ENCODE assay signal across 8 cellular contexts in genomic region chr2:158458617-158458920, GRCh38. TPM values are rescaled to one million over a fixed set of nuclear protein-coding genes. Genes with fewer than 3 reads are reported as not detected.
DNase-seq lines count a peak whose midpoint lies in the region; ATAC-seq, FAIRE-seq and TF ChIP-seq lines count a peak whose summit lies in the region.

No MANE protein-coding gene starts in this region.

- peaks cover 23% of the 10 kb centered on the region for H3K4me1 Mint-ChIP-seq in activated CD4-positive, alpha-beta T cell treated with anti-CD3 and anti-CD28 coated beads, Interleukin-2, amount 10 ng/mL, durations not matched to agents 24 days and 14 days
- H3K4me1 Mint-ChIP-seq in activated T-helper 2 cell treated with anti-CD3 and anti-CD28 coated beads, Interferon-gamma antibody, Interleukin-2, Interleukin-4, amounts not matched to agents 10 μg/mL and 5 μg/mL and 100 μg/mL, durations not matched to agents 14 hours and 24 hours and 36 hours (ENCODE audit: low read depth): peaks cover 22% of the 10 kb centered on the region

- H3K36me3 Mint-ChIP-seq in activated CD4-positive, alpha-beta T cell treated with anti-CD3 and anti-CD28 coated beads, Interleukin-2, amount 10 ng/mL, durations not matched to agents 24 days and 14 days (ENCODE audit: low read depth): peaks cover 3% of the 10 kb centered on the region
- H3K36me3 Mint-ChIP-seq in activated T-helper 2 cell treated with anti-CD3 and anti-CD28 coated beads, Interferon-gamma antibody, Interleukin-2, Interleukin-4, amounts not matched to agents 10 μg/mL and 5 μg/mL and 100 μg/mL, durations not matched to agents 14 hours and 24 hours and 36 hours (ENCODE audit: low read depth): no peaks in the 10 kb centered on the region

- H3K4me3 ChIP-seq in kidney (ENCODE audit: low read length in 2 of 2) (peak overlapping the region; percentile 91 to 94), suprapubic skin (peak overlapping the region; percentile 99)

- H3K4me1 ChIP-seq in kidney (ENCODE audit: control insufficient read depth in 1 of 2, insufficient read depth in 1 of 2, low read depth in 1 of 2, low read length in 2 of 2): peaks cover 17 to 18% of the 10 kb centered on the region in 2 donors
- H3K4me1 ChIP-seq in suprapubic skin: peaks cover 46% of the 10 kb centered on the region

- peaks cover 25% of the 10 kb centered on the region for H3K27me3 Mint-ChIP-seq in activated CD4-positive, alpha-beta T cell treated with anti-CD3 and anti-CD28 coated beads, Interleukin-2, amount 10 ng/mL, durations not matched to agents 24 days and 14 days
- peaks cover 26% of the 10 kb centered on the region for H3K27me3 Mint-ChIP-seq in activated T-helper 2 cell treated with anti-CD3 and anti-CD28 coated beads, Interferon-gamma antibody, Interleukin-2, Interleukin-4, amounts not matched to agents 10 μg/mL and 5 μg/mL and 100 μg/mL, durations not matched to agents 14 hours and 24 hours and 36 hours (ENCODE audit: low read depth)

- no peak overlapping the region for H3K27ac Mint-ChIP-seq in activated CD4-positive, alpha-beta T cell treated with anti-CD3 and anti-CD28 coated beads, Interleukin-2, amount 10 ng/mL, durations not matched to agents 24 days and 14 days
- no peak overlapping the region for H3K27ac Mint-ChIP-seq in activated T-helper 2 cell treated with anti-CD3 and anti-CD28 coated beads, Interferon-gamma antibody, Interleukin-2, Interleukin-4, amounts not matched to agents 10 μg/mL and 5 μg/mL and 100 μg/mL, durations not matched to agents 14 hours and 24 hours and 36 hours

- peak overlapping the region; percentile 75 to 82 for H3K9ac ChIP-seq in kidney (ENCODE audit: low read length in 2 of 2)

- 25% methylated on average over 9 of the region's 9 CpGs for WGBS in suprapubic skin

- no peak for TF ChIP-seq EP300 in suprapubic skin (IDR thresholded peaks at IDR 0.05)

- no peaks in the 10 kb centered on the region for H3K36me3 ChIP-seq in kidney (ENCODE audit: control insufficient read depth in 1 of 2, insufficient read depth in 2 of 2, low read length in 2 of 2)
- no peaks in the 10 kb centered on the region for H3K36me3 ChIP-seq in suprapubic skin

- H3K4me3 Mint-ChIP-seq in activated CD4-positive, alpha-beta T cell treated with anti-CD3 and anti-CD28 coated beads, Interleukin-2, amount 10 ng/mL, durations not matched to agents 24 days and 14 days: peak overlapping the region; percentile 91
- H3K4me3 Mint-ChIP-seq in activated T-helper 2 cell treated with anti-CD3 and anti-CD28 coated beads, Interferon-gamma antibody, Interleukin-2, Interleukin-4, amounts not matched to agents 10 μg/mL and 5 μg/mL and 100 μg/mL, durations not matched to agents 14 hours and 24 hours and 36 hours (ENCODE audit: low read depth): peak overlapping the region; percentile 94

- no peak for ATAC-seq in GM19467 (IDR thresholded peaks at IDR 0.05; ENCODE audit: unreplicated experiment)

- no peaks in the 10 kb centered on the region for H3K27me3 ChIP-seq in suprapubic skin

- no peak for FAIRE-seq in kidney (lab: Jason Lieb, UNC)

- H3K27ac ChIP-seq in kidney (ENCODE audit: low read depth in 2 of 2, low read length in 2 of 2): peak overlapping the region; percentile 98 to 99
- H3K27ac ChIP-seq in suprapubic skin: peak overlapping the region; percentile 98

- TF ChIP-seq CTCF in kidney (IDR thresholded peaks at IDR 0.05; ENCODE audit: borderline replicate concordance, extremely low read depth, insufficient read depth) (no peak), suprapubic skin (IDR thresholded peaks at IDR 0.05) (no peak)

- intact Hi-C loops in activated CD4-positive, alpha-beta T cell treated with anti-CD3 and anti-CD28 coated beads, Interleukin-2, amount 10 ng/mL, durations not matched to agents 24 days and 14 days (cut with micrococcal nuclease): loop anchor here (5.0 to 10.0 kb wide), 5 partner anchors 281 to 1254 kb away; partner anchors contain the start of genes ACVR1 and MARCHF7
- intact Hi-C loops in activated T-helper 2 cell treated with anti-CD3 and anti-CD28 coated beads, Interferon-gamma antibody, Interleukin-2, Interleukin-4, amounts not matched to agents 10 μg/mL and 5 μg/mL and 100 μg/mL, durations not matched to agents 14 hours and 24 hours and 36 hours (cut with micrococcal nuclease): loop anchor here (5.0 to 10.0 kb wide), 8 partner anchors 296 to 1254 kb away; partner anchors contain the start of genes ACVR1C, MARCHF7 and WDSUB1
- intact Hi-C loops in kidney (cut with DNase I): no loop called here

- no peak for TF ChIP-seq POLR2A in suprapubic skin (IDR thresholded peaks at IDR 0.05)

- no peaks in the 10 kb centered on the region for H3K9me3 Mint-ChIP-seq in activated CD4-positive, alpha-beta T cell treated with anti-CD3 and anti-CD28 coated beads, Interleukin-2, amount 10 ng/mL, durations not matched to agents 24 days and 14 days
- H3K9me3 Mint-ChIP-seq in activated T-helper 2 cell treated with anti-CD3 and anti-CD28 coated beads, Interferon-gamma antibody, Interleukin-2, Interleukin-4, amounts not matched to agents 10 μg/mL and 5 μg/mL and 100 μg/mL, durations not matched to agents 14 hours and 24 hours and 36 hours: no peaks in the 10 kb centered on the region

- H3K9me3 ChIP-seq in kidney (ENCODE audit: control insufficient read depth in 1 of 2, low read length in 2 of 2) (no peaks in the 10 kb centered on the region), suprapubic skin (no peaks in the 10 kb centered on the region)

- DNase-seq in activated CD4-positive, alpha-beta T cell treated with anti-CD3 and anti-CD28 coated beads, Interleukin-2, amount 10 ng/mL, durations not matched to agents 24 days and 14 days: no peak
- no peak for DNase-seq in activated CD4-positive, alpha-beta T cell treated with anti-CD3 and anti-CD28 coated beads for 1 hour
- no peak for DNase-seq in activated T-helper 2 cell treated with anti-CD3 and anti-CD28 coated beads, Interferon-gamma antibody, Interleukin-2, Interleukin-4, amounts not matched to agents 10 μg/mL and 5 μg/mL and 100 μg/mL, durations not matched to agents 14 hours and 24 hours and 36 hours (ENCODE audit: low spot score)
- DNase-seq in kidney (no peak), suprapubic skin (ENCODE audit: low spot score in 2 of 2) (no peak), retina (no peak), NCI-H510A (lab: John Stamatoyannopoulos, UW) (no peak)

RNA-seq across cellular contexts. Expression of gene PKP4, which starts 1.8 kb away (rescaled TPM):
- total RNA-seq in activated CD4-positive, alpha-beta T cell treated with anti-CD3 and anti-CD28 coated beads, Interleukin-2, amount 10 ng/mL, durations not matched to agents 24 days and 14 days: 31.5 and 32.6 TPM in 2 replicates
- 26.9 and 27.0 TPM in 2 replicates for total RNA-seq in activated T-helper 2 cell treated with anti-CD3 and anti-CD28 coated beads, Interferon-gamma antibody, Interleukin-2, Interleukin-4, amounts not matched to agents 10 μg/mL and 5 μg/mL and 100 μg/mL, durations not matched to agents 14 hours and 24 hours and 36 hours
- 243 TPM for total RNA-seq in kidney
- polyA plus RNA-seq in kidney (ENCODE audit: insufficient read depth, low read depth, low replicate concordance): 120 TPM
- total RNA-seq in suprapubic skin: 100 to 1,000 TPM in 2 of 4 donors, 10 to 100 TPM in 2; 64.1 to 152 (median 90.2) TPM

RNA-seq across cellular contexts. Expression of gene CCDC148, which starts 2.0 kb away (rescaled TPM):
- total RNA-seq in activated CD4-positive, alpha-beta T cell treated with anti-CD3 and anti-CD28 coated beads, Interleukin-2, amount 10 ng/mL, durations not matched to agents 24 days and 14 days: not detected in 2 replicates
- not detected in 2 replicates for total RNA-seq in activated T-helper 2 cell treated with anti-CD3 and anti-CD28 coated beads, Interferon-gamma antibody, Interleukin-2, Interleukin-4, amounts not matched to agents 10 μg/mL and 5 μg/mL and 100 μg/mL, durations not matched to agents 14 hours and 24 hours and 36 hours
- total RNA-seq in kidney (21.0 TPM), suprapubic skin (under 1 TPM in 3 of 4 donors, not detected in 1; 0.29 to 0.72 (median 0.42) TPM)
- polyA plus RNA-seq in kidney (ENCODE audit: insufficient read depth, low read depth, low replicate concordance): 6.6 TPM

Comparison
In these comparisons a context has a peak if more than half of its experiments do, and no peak if none do; other contexts are left out.
1. RNA of gene CCDC148, which starts 2.0 kb away (total RNA-seq): 21.0 TPM in kidney (single experiment); 0.29 to 0.72 TPM in suprapubic skin, not detected in activated T-helper 2 cell treated with anti-CD3 and anti-CD28 coated beads, Interferon-gamma antibody, Interleukin-2, Interleukin-4, amounts not matched to agents 10 μg/mL and 5 μg/mL and 100 μg/mL, durations not matched to agents 14 hours and 24 hours and 36 hours and not detected in activated CD4-positive, alpha-beta T cell treated with anti-CD3 and anti-CD28 coated beads, Interleukin-2, amount 10 ng/mL, durations not matched to agents 24 days and 14 days; every median in the first group is over 10 times any median in the second.